In the genomic region with DNA sequence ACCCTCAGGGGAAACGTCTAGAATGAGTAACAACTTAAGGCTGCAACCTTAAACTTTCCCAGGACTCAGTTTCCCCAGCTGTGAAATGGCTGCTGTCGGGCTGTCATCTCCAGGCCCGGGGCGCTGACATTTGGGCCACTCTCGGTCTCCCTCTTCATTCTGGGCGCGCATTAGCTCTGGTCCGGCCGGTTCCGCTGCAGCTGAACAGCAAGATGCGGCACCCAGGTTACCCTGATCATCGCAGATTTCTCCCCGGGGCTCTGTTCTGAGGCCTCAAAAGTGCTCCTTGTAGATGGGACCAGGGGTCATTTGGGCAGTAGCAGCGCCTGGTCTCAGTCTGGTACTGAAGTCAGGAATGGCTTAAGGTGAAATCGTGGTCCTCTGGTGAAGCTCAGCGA, we compare ENCODE assay signal across 8 cellular contexts. TPM values are rescaled to one million over a fixed set of nuclear protein-coding genes. Genes with fewer than 3 reads are reported as not detected.
A peak's percentile ranks its signal among the peaks of the same experiment; 100 is the strongest.
DNase-seq lines count a peak whose midpoint lies in the region; ATAC-seq and TF ChIP-seq lines count a peak whose summit lies in the region.

No MANE protein-coding gene starts in this region.

- peaks cover 12% of the 10 kb centered on the region for H3F3A ChIP-seq in SK-N-SH (replicated peaks; ENCODE audit: insufficient read depth)

- peaks cover 12% of the 10 kb centered on the region for H3K36me3 Mint-ChIP-seq in glutamatergic neuron (ENCODE audit: unreplicated experiment)

- peak overlapping the region; percentile 71; the same call in 1 of the 2 replicates for H2AFZ ChIP-seq in SK-N-SH (ENCODE audit: low read depth)

- intact Hi-C loops in transverse colon (cut with DNase I; ENCODE audit: low total_unique reads), result no loop called here

- peaks cover 5% of the 10 kb centered on the region; the same call in 1 of the 2 replicates for H3K9me3 ChIP-seq in SK-N-SH
- H3K9me3 ChIP-seq in skeletal muscle tissue (ENCODE audit: control insufficient read depth in 3 of 3, low read length in 3 of 3), result peaks cover 0 to 2% (median 0%) of the 10 kb centered on the region in 3 donors
- no peaks in the 10 kb centered on the region for H3K9me3 ChIP-seq in transverse colon

- POLR2A ChIA-PET in SK-N-SH (lab: Yijun Ruan, JAX), result no interaction called here
- POLR2A ChIA-PET in GM10248 (lab: Yijun Ruan, JAX), result no interaction called here

- TF ChIP-seq EP300 in SK-N-SH (IDR thresholded peaks at IDR 0.05; ENCODE audit: borderline replicate concordance in 1 of 2, low read depth in 1 of 2, low read length in 1 of 2), result no peak
- no peak for TF ChIP-seq EP300 in transverse colon (IDR thresholded peaks at IDR 0.05; ENCODE audit: low read depth)

- H3K9ac ChIP-seq in SK-N-SH (peak overlapping the region; percentile 74), skeletal muscle tissue (ENCODE audit: low read depth in 1 of 3, low read length in 3 of 3) (peak overlapping the region in 1 of 3 donors; percentile 85)

- peak overlapping the region; percentile 94 for H3K4me3 Mint-ChIP-seq in glutamatergic neuron (ENCODE audit: unreplicated experiment)

- TF ChIP-seq CTCF in SK-N-SH (IDR thresholded peaks at IDR 0.05), result no peak
- TF ChIP-seq CTCF in WI38 (IDR thresholded peaks at IDR 0.05; ENCODE audit: low read depth, low read length), result no peak
- TF ChIP-seq CTCF in glutamatergic neuron (IDR thresholded peaks at IDR 0.05; ENCODE audit: partially characterized antibody, unreplicated experiment), result no peak
- no peak for TF ChIP-seq CTCF in transverse colon (IDR thresholded peaks at IDR 0.05)
- TF ChIP-seq CTCF in GM10248 (IDR thresholded peaks at IDR 0.05; ENCODE audit: control extremely low read depth, extremely low read depth, low read depth, missing control alignments), result no peak

- H4K20me1 ChIP-seq in SK-N-SH (ENCODE audit: insufficient read depth), result no peaks in the 10 kb centered on the region

- in situ Hi-C loops in transverse colon (cut with MboI; ENCODE audit: low pct_ligation_motif_present in 1 of 4, low pct_unique_long_range_greater_than_20kb in 1 of 4, low sequenced_read_pairs in 3 of 4), result no loop called here

- WGBS in SK-N-SH (ENCODE audit: low lambda C conversion rate), result 89% methylated on average over 15 of the region's 16 CpGs
- WGBS in transverse colon (ENCODE audit: low coverage in 1 of 2), 2 donors, result 38 to 60% methylated on average over 2 to 16 of the region's 16 CpGs

- H3K4me2 ChIP-seq in SK-N-SH, result peak overlapping the region; percentile 94

- CTCF ChIA-PET in SK-N-SH (lab: Yijun Ruan, JAX) (interaction anchor here (0.8 to 1.2 kb wide), 8 partner anchors 9 to 226 kb away, joined by 3 to 8 read pairs (median 4); no protein-coding TSS in a partner anchor), GM10248 (lab: Yijun Ruan, JAX) (interaction anchor here (0.9 to 1.7 kb wide), 3 partner anchors 9 to 226 kb away, joined by 3 to 6 read pairs (median 4); no protein-coding TSS in a partner anchor)

- peaks cover 48% of the 10 kb centered on the region for H3K79me2 ChIP-seq in SK-N-SH (ENCODE audit: insufficient read depth)

- DNase-seq in SK-N-SH (no peak), glutamatergic neuron (no peak), transverse colon (no peak), GM10248 (ENCODE audit: extremely low spot score) (no peak), ureter (ENCODE audit: low spot score) (no peak)

- peaks cover 31% of the 10 kb centered on the region for H3K9me3 Mint-ChIP-seq in glutamatergic neuron (ENCODE audit: unreplicated experiment)

- no peaks in the 10 kb centered on the region for H3K27me3 ChIP-seq in SK-N-SH (ENCODE audit: insufficient read depth)
- H3K27me3 ChIP-seq in skeletal muscle tissue (ENCODE audit: control insufficient read depth in 3 of 3, insufficient read depth in 3 of 3, low read length in 3 of 3), result no peaks in the 10 kb centered on the region
- H3K27me3 ChIP-seq in transverse colon, result peaks cover 5% of the 10 kb centered on the region

- H3K4me1 Mint-ChIP-seq in glutamatergic neuron (ENCODE audit: low read depth, unreplicated experiment), result peaks cover 10% of the 10 kb centered on the region

- no peaks in the 10 kb centered on the region for H3K36me3 ChIP-seq in SK-N-SH (replicated peaks in 1 of 2; ENCODE audit: control insufficient read depth in 1 of 2, insufficient read depth in 2 of 2, low read length in 1 of 2)
- no peaks in the 10 kb centered on the region for H3K36me3 ChIP-seq in skeletal muscle tissue (ENCODE audit: control insufficient read depth in 3 of 3, insufficient read depth in 3 of 3, low read length in 3 of 3)
- no peaks in the 10 kb centered on the region for H3K36me3 ChIP-seq in transverse colon

- no peaks in the 10 kb centered on the region for H3K9me2 ChIP-seq in SK-N-SH

- H3K4me1 ChIP-seq in SK-N-SH (ENCODE audit: control insufficient read depth in 1 of 2, insufficient read depth in 2 of 2, low read depth in 1 of 2, low read length in 1 of 2), result peaks cover 9 to 20% of the 10 kb centered on the region in 2 experiments; a peak in 2 of 4 replicates
- H3K4me1 ChIP-seq in skeletal muscle tissue (ENCODE audit: control insufficient read depth in 3 of 3, insufficient read depth in 3 of 3, low read length in 3 of 3), result peaks cover 23 to 30% (median 27%) of the 10 kb centered on the region in 3 donors
- H3K4me1 ChIP-seq in transverse colon, result peaks cover 15 to 25% (median 23%) of the 10 kb centered on the region in 4 donors

- peak overlapping the region in 1 of 2 experiments; percentile 54; a peak in 1 of 4 replicates for H3K27ac ChIP-seq in SK-N-SH (ENCODE audit: low read depth in 2 of 2, low read length in 1 of 2)
- no peak overlapping the region for H3K27ac ChIP-seq in skeletal muscle tissue (ENCODE audit: low read depth, low read length)
- H3K27ac ChIP-seq in transverse colon, result peak overlapping the region in 1 of 4 donors; percentile 83

- peaks cover 27% of the 10 kb centered on the region for H3K27me3 Mint-ChIP-seq in glutamatergic neuron (ENCODE audit: unreplicated experiment)

- H3K4me3 ChIP-seq in SK-N-SH (ENCODE audit: low read depth in 2 of 2, low read length in 1 of 2), result peak overlapping the region; percentile 66 to 76
- H3K4me3 ChIP-seq in WI38 (ENCODE audit: low read depth, low read length), result peak overlapping the region; percentile 63
- H3K4me3 ChIP-seq in skeletal muscle tissue (ENCODE audit: low read length in 3 of 3), result peak overlapping the region; percentile 52 to 78 (median 76)
- H3K4me3 ChIP-seq in transverse colon, result peak overlapping the region in 2 of 4 donors; percentile 72 to 92

- peak overlapping the region; percentile 99 for H3K27ac Mint-ChIP-seq in glutamatergic neuron (ENCODE audit: unreplicated experiment)

- no peak for ATAC-seq in SK-N-SH treated with all-trans-retinoic acid at 6 μM for 48 hours

- no peak for TF ChIP-seq POLR2A in transverse colon (IDR thresholded peaks at IDR 0.05)

- no peak for TF ChIP-seq RAD21 in SK-N-SH (IDR thresholded peaks at IDR 0.05; ENCODE audit: low read length)

TF ChIP-seq in SK-N-SH, 30 proteins besides CTCF, POLR2A, EP300 and RAD21:
- TF ChIP-seq FOSL2 (IDR thresholded peaks at IDR 0.05; ENCODE audit: borderline replicate concordance, low read depth) (no peak), EZH2phosphoT487 (IDR thresholded peaks at IDR 0.05; ENCODE audit: borderline replicate concordance, low read depth) (no peak), MEF2A (IDR thresholded peaks at IDR 0.05; ENCODE audit: borderline replicate concordance, low read depth) (no peak), SIN3A (IDR thresholded peaks at IDR 0.05; ENCODE audit: borderline replicate concordance, low read depth, low read length) (no peak), RFX5 (IDR thresholded peaks at IDR 0.05; ENCODE audit: low read length) (no peak)

TF ChIP-seq in SK-N-SH treated with all-trans-retinoic acid at 6 μM for 48 hours, 23 proteins besides CTCF, POLR2A, EP300 and RAD21:
- TF ChIP-seq ZNF565 (CRISPR knock-in tag; conservative IDR thresholded peaks at IDR 0.05; ENCODE audit: low read depth) (no peak), ARNTL (CRISPR knock-in tag; IDR thresholded peaks at IDR 0.05; ENCODE audit: borderline replicate concordance, low read depth) (no peak), TCF4 (CRISPR knock-in tag; IDR thresholded peaks at IDR 0.05; ENCODE audit: borderline replicate concordance) (no peak), RARB (CRISPR knock-in tag; IDR thresholded peaks at IDR 0.05) (no peak), ZFP30 (CRISPR knock-in tag; IDR thresholded peaks at IDR 0.05) (no peak), ZNF8 (CRISPR knock-in tag; IDR thresholded peaks at IDR 0.05) (no peak), BACH2 (CRISPR knock-in tag; IDR thresholded peaks at IDR 0.05; ENCODE audit: borderline replicate concordance) (no peak), SNAI2 (CRISPR knock-in tag; IDR thresholded peaks at IDR 0.05) (no peak)
- TF ChIP-seq, protein P1, sequence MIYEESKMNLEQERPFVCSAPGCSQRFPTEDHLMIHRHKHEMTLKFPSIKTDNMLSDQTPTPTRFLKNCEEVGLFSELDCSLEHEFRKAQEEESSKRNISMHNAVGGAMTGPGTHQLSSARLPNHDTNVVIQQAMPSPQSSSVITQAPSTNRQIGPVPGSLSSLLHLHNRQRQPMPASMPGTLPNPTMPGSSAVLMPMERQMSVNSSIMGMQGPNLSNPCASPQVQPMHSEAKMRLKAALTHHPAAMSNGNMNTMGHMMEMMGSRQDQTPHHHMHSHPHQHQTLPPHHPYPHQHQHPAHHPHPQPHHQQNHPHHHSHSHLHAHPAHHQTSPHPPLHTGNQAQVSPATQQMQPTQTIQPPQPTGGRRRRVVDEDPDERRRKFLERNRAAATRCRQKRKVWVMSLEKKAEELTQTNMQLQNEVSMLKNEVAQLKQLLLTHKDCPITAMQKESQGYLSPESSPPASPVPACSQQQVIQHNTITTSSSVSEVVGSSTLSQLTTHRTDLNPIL (CRISPR knock-in tag; IDR thresholded peaks at IDR 0.05; ENCODE audit: low read depth), result no peak

RNA-seq across cellular contexts. Expression of gene BCL7A, which starts 0.9 kb away (rescaled TPM):
- 30.8 and 34.0 TPM in 2 replicates for polyA plus RNA-seq in SK-N-SH (2012; rRNA removed)
- polyA plus RNA-seq in SK-N-SH (2012; cell fraction: cytosol; rRNA removed), result 25.4 and 30.9 TPM in 2 replicates
- 34.6 and 39.6 TPM in 2 replicates for polyA plus RNA-seq in SK-N-SH (2012; cell fraction: nucleus; rRNA removed)
- total RNA-seq in glutamatergic neuron (ENCODE audit: unreplicated experiment) (148 TPM), skeletal muscle tissue (9.4 TPM), transverse colon (1 to 10 TPM in 3 of 4 donors, under 1 TPM in 1; 0.75 to 6.8 (median 6.3) TPM), ureter (14.8 TPM)

RNA-seq across cellular contexts. Expression of gene MLXIP, which starts 57.8 kb away (rescaled TPM):
- 6.8 and 11.0 TPM in 2 replicates for polyA plus RNA-seq in SK-N-SH (2012; rRNA removed)
- 6.8 and 9.2 TPM in 2 replicates for polyA plus RNA-seq in SK-N-SH (2012; cell fraction: cytosol; rRNA removed)
- polyA plus RNA-seq in SK-N-SH (2012; cell fraction: nucleus; rRNA removed), result 42.6 and 43.4 TPM in 2 replicates
- total RNA-seq in glutamatergic neuron (ENCODE audit: unreplicated experiment), result 120 TPM
- 10.4 TPM for total RNA-seq in skeletal muscle tissue
- total RNA-seq in transverse colon, result 100 to 1,000 TPM in 3 of 4 donors, 10 to 100 TPM in 1; 99.5 to 302 (median 151) TPM
- total RNA-seq in ureter, result 72.2 TPM
